In the genomic region with DNA sequence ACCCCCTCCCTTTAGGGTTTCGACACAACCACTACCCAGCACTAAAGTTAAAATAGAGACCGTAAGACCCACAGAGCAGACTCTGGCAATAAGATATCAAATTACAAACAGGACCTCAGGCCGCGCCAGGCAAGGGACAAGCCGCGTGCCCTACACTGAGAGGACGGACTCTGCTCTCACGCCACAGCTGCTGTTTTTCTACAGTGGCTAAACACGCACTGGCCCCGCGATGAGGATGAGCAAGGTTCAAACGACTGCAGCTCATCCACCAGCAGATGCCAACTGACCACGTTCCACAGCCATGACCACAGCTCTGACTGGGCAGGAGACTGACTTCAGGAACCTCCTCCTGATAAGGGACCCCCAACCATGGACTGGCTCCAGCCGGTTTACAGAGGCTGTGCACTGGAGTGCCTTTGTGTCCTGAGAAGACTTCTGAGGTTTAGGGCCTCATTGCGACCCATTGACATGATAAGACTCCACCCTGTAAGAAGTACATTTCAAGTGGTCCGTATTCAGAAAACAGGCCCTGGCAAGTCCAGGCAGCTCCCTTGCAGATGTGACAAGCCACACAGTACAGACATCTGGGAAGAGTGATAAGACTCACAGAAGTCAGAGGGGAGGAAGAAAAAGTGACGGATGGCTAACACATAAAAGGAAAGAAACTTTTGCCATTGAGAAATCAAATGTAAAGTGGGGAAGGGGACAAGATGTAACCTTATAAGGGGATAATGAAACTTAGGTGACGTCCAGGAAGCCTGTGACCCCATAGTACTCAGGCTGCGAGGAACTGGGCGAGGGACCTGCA, we compare ENCODE assay signal across 1 cellular context.
TF ChIP-seq lines count a peak whose summit lies in the region.

No MANE protein-coding gene starts in this region.

TF ChIP-seq in HepG2, 621 proteins besides CTCF, POLR2A, EP300 and RAD21 (continued from another document):
- no peak for TF ChIP-seq SOX6 (IDR thresholded peaks at IDR 0.05)
- TF ChIP-seq SOX6 (CRISPR knock-in tag; IDR thresholded peaks at IDR 0.05) = peak; percentile 75
- no peak for TF ChIP-seq ZNF251 (CRISPR knock-in tag; IDR thresholded peaks at IDR 0.05)
- peak; percentile 33; the same call in 1 of the 2 replicates for TF ChIP-seq ZNF224 (CRISPR knock-in tag; IDR thresholded peaks at IDR 0.05)
- 0 out of 2 replicates have a peak, but pooled peaks have one; percentile 24 for TF ChIP-seq ZFP90 (CRISPR knock-in tag; IDR thresholded peaks at IDR 0.05; ENCODE audit: borderline replicate concordance)
- TF ChIP-seq TCF7L2 (IDR thresholded peaks at IDR 0.05; ENCODE audit: low read depth, low read length) = no peak
- no peak for TF ChIP-seq ZNF576 (CRISPR knock-in tag; IDR thresholded peaks at IDR 0.05)
- peak; percentile 61 for TF ChIP-seq MIER2 (CRISPR knock-in tag; IDR thresholded peaks at IDR 0.05)
- TF ChIP-seq GMEB2 (CRISPR knock-in tag; IDR thresholded peaks at IDR 0.05; ENCODE audit: low read depth) = no peak
- TF ChIP-seq SRSF4 (IDR thresholded peaks at IDR 0.05; ENCODE audit: low read depth, low read length, poor library complexity, severe bottlenecking) = no peak
- no peak for TF ChIP-seq TAF1 (CRISPR knock-in tag; IDR thresholded peaks at IDR 0.05)
- TF ChIP-seq ZNF577 (CRISPR knock-in tag; IDR thresholded peaks at IDR 0.05; ENCODE audit: borderline replicate concordance, low read depth) = no peak
